In the genomic region with DNA sequence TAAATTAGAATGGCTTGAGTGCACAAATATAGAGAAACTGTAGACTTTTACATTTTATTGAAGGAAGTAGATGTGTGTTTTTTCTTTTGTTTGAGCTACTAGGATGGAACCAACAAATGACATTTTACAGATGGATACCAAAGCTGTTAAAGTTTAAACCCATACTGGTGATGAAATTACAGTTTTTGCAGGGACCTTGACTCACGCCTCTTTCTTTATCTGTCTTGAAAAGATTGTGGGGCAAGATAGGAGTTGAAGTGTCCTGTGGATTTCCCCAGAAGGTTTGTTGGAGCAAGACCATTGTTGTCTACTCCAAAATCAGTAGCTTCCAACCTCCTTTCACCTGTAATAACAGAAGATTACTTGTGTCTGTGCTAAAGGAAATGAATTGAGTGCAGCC, we compare ENCODE assay signal across 26 cellular contexts. TPM values are rescaled to one million over a fixed set of nuclear protein-coding genes. Genes with fewer than 3 reads are reported as not detected.
DNase-seq lines count a peak whose midpoint lies in the region; ATAC-seq, FAIRE-seq and TF ChIP-seq lines count a peak whose summit lies in the region.
"Had no signal": no experiment of that assay in that cellular context is flagged by ENCODE, and none has a peak within 500 bp of the region (broad histone marks: within the 10 kb centered on the region; RNA-seq: fewer than 3 reads in every experiment).

No MANE protein-coding gene starts in this region.

- no peak overlapping the region for H3K4me3 ChIP-seq in endothelial cell of umbilical vein (replicated peaks in 1 of 3; ENCODE audit: insufficient read depth in 1 of 3, low read depth in 1 of 3, low read length in 3 of 3)
- H3K4me3 ChIP-seq in sigmoid colon: no peak overlapping the region
- no peak overlapping the region for H3K4me3 ChIP-seq in kidney (ENCODE audit: low read length in 2 of 2)
- H3K4me3 ChIP-seq: gastroesophageal sphincter, left lung, thyroid gland, vagina had no signal

- no peaks in the 10 kb centered on the region for H3K36me3 ChIP-seq in endothelial cell of umbilical vein (ENCODE audit: control insufficient read depth in 2 of 2, extremely low read depth in 1 of 2, insufficient read depth in 2 of 2, low read length in 2 of 2)
- no peaks in the 10 kb centered on the region for H3K36me3 ChIP-seq in sigmoid colon
- no peaks in the 10 kb centered on the region for H3K36me3 ChIP-seq in kidney (ENCODE audit: control insufficient read depth in 1 of 2, insufficient read depth in 2 of 2, low read length in 2 of 2)
- H3K36me3 ChIP-seq: gastroesophageal sphincter, left lung, neutrophil, thyroid gland, vagina had no signal

- H3K36me3 Mint-ChIP-seq in nephron (ENCODE audit: low read depth): no peaks in the 10 kb centered on the region
- peaks cover 13% of the 10 kb centered on the region in 2 donors for H3K36me3 Mint-ChIP-seq in activated naive CD4-positive, alpha-beta T cell treated with anti-CD3 and anti-CD28 coated beads, Interleukin-2, amount 50 U/mL, for 72 hours

- TF ChIP-seq CTCF in endothelial cell of umbilical vein (IDR thresholded peaks at IDR 0.05; ENCODE audit: extremely low read depth in 1 of 2, insufficient read depth in 1 of 2, low read depth in 1 of 2, low read length in 2 of 2): no peak
- no peak for TF ChIP-seq CTCF in nephron (IDR thresholded peaks at IDR 0.05; ENCODE audit: unreplicated experiment in 3 of 3)
- TF ChIP-seq CTCF in sigmoid colon (IDR thresholded peaks at IDR 0.05): no peak
- no peak for TF ChIP-seq CTCF in kidney (IDR thresholded peaks at IDR 0.05; ENCODE audit: borderline replicate concordance, extremely low read depth, insufficient read depth)

- FAIRE-seq in endothelial cell of umbilical vein (lab: Jason Lieb, UNC) (no peak), kidney (lab: Jason Lieb, UNC) (no peak)
- FAIRE-seq: GM12891 had no signal

- H3K79me2 ChIP-seq in endothelial cell of umbilical vein (ENCODE audit: control insufficient read depth, insufficient read depth, low read length): no peaks in the 10 kb centered on the region

- H3K9me3 Mint-ChIP-seq in nephron: no peaks in the 10 kb centered on the region
- peaks cover 5 to 8% of the 10 kb centered on the region in 2 donors for H3K9me3 Mint-ChIP-seq in activated naive CD4-positive, alpha-beta T cell treated with anti-CD3 and anti-CD28 coated beads, Interleukin-2, amount 50 U/mL, for 72 hours
- H3K9me3 Mint-ChIP-seq: activated T-cell treated with anti-CD3 and anti-CD28 coated beads, Interleukin-2, amount 50 U/mL, for 4 hours; dendritic cell treated with granulocyte-macrophage colony-stimulating factor and Interleukin-4, amounts not matched to agents 40 ng/mL and 50 ng/mL, for 4 days had no signal

- peak overlapping the region; percentile 16 for H2AFZ ChIP-seq in endothelial cell of umbilical vein (ENCODE audit: low read depth, low read length)

- dilution Hi-C loops in endothelial cell of umbilical vein (cut with MboI; ENCODE audit: extremely low pct_ligation_motif_present, low sequenced_read_pairs): no loop called here

- BruUV-seq in endothelial cell of umbilical vein (replicated peaks; lab: Mats Ljungman, UMichigan): no TSS peak

- peak overlapping the region; percentile 11 for H3K4me2 ChIP-seq in endothelial cell of umbilical vein (ENCODE audit: insufficient read depth, low read length)

- 19 to 63% methylated on average over 1 of the region's 1 CpG for WGBS in sigmoid colon, 2 donors

- CTCF ChIA-PET in endothelial cell of umbilical vein (lab: Charles Lee): interaction anchor here (1.0 kb wide), 2 partner anchors 13 to 49 kb away, joined by 3 to 4 read pairs; no protein-coding TSS in a partner anchor

- ATAC-seq in GM19035 (IDR thresholded peaks at IDR 0.05; ENCODE audit: unreplicated experiment): no peak
- no peak for ATAC-seq in activated naive CD4-positive, alpha-beta T cell treated with anti-CD3 and anti-CD28 coated beads, Interleukin-2, amount 50 U/mL, for 72 hours
- ATAC-seq: activated T-cell treated with anti-CD3 and anti-CD28 coated beads, Interleukin-2, amount 50 U/mL, for 4 hours; left lung had no signal

- in situ Hi-C loops in ACHN (cut with HindIII; ENCODE audit: low pct_ligation_motif_present, low pct_unique_long_range_greater_than_20kb, low sequenced_read_pairs): no loop called here

- intact Hi-C loops in endothelial cell of umbilical vein (cut with micrococcal nuclease) (no loop called here), sigmoid colon (cut with DNase I) (no loop called here), kidney (cut with DNase I) (no loop called here)

- DNase-seq in ACHN: peak; percentile 28
- DNase-seq in endothelial cell of umbilical vein (ENCODE audit: low read depth, low spot score): no peak
- DNase-seq in sigmoid colon: no peak
- DNase-seq in kidney: no peak
- DNase-seq in activated naive CD4-positive, alpha-beta T cell treated with anti-CD3 and anti-CD28 coated beads, Interleukin-2, amount 50 U/mL, for 72 hours (ENCODE audit: low spot score in 2 of 2): no peak
- DNase-seq: activated naive CD4-positive, alpha-beta T cell; activated T-cell treated with anti-CD3 and anti-CD28 coated beads, Interleukin-2, amount 50 U/mL, for 4 hours; central memory CD4-positive, alpha-beta T cell; hippocampal formation; left lung; NCI-H146; NCI-H2107; NCI-H748 treated with DMSO at 0.1 percent for 48 hours; RPMI8226; stimulated activated CD4-positive, alpha-beta T cell treated with anti-CD3 and anti-CD28 coated beads, Interleukin-4, amount 100 ng/mL, for 24 hours had no signal

- peaks cover 24% of the 10 kb centered on the region for H3K4me1 Mint-ChIP-seq in nephron

- peak overlapping the region; percentile 13 for H3K27ac ChIP-seq in endothelial cell of umbilical vein (ENCODE audit: insufficient read depth, low read depth, low read length)
- H3K27ac ChIP-seq in sigmoid colon: no peak overlapping the region
- no peak overlapping the region for H3K27ac ChIP-seq in kidney (ENCODE audit: low read depth in 2 of 2, low read length in 2 of 2)
- H3K27ac ChIP-seq: gastroesophageal sphincter, left lung, neutrophil, thyroid gland, vagina had no signal

- no peak for TF ChIP-seq POLR2A in endothelial cell of umbilical vein (IDR thresholded peaks at IDR 0.05; ENCODE audit: low read depth, low read length)
- no peak for TF ChIP-seq POLR2A in sigmoid colon (IDR thresholded peaks at IDR 0.05)

- H4K20me1 ChIP-seq in endothelial cell of umbilical vein (replicated peaks; ENCODE audit: control insufficient read depth, extremely low read depth, insufficient read depth, low read length): no peaks in the 10 kb centered on the region

- H3K27me3 ChIP-seq in endothelial cell of umbilical vein (ENCODE audit: control insufficient read depth in 2 of 2, insufficient read depth in 2 of 2, low read length in 2 of 2) (no peaks in the 10 kb centered on the region), sigmoid colon (no peaks in the 10 kb centered on the region)
- H3K27me3 ChIP-seq: left lung, neutrophil, thyroid gland, vagina had no signal

- no peak overlapping the region for H3K4me3 Mint-ChIP-seq in nephron
- H3K4me3 Mint-ChIP-seq: activated T-cell treated with anti-CD3 and anti-CD28 coated beads, Interleukin-2, amount 50 U/mL, for 4 hours; dendritic cell treated with granulocyte-macrophage colony-stimulating factor and Interleukin-4, amounts not matched to agents 40 ng/mL and 50 ng/mL, for 4 days; IgD-negative memory B cell had no signal

- H3K27ac Mint-ChIP-seq in nephron: peak overlapping the region; percentile 56 to 86 (median 77)
- H3K27ac Mint-ChIP-seq in activated naive CD4-positive, alpha-beta T cell treated with anti-CD3 and anti-CD28 coated beads, Interleukin-2, amount 50 U/mL, for 72 hours: no peak overlapping the region
- H3K27ac Mint-ChIP-seq: dendritic cell treated with granulocyte-macrophage colony-stimulating factor and Interleukin-4, amounts not matched to agents 40 ng/mL and 50 ng/mL, for 4 days; IgD-negative memory B cell; progenitor cell of endocrine pancreas had no signal

- POLR2A ChIA-PET in endothelial cell of umbilical vein (lab: Charles Lee): no interaction called here

- no peak for TF ChIP-seq EP300 in sigmoid colon (IDR thresholded peaks at IDR 0.05)

- H3K9me1 ChIP-seq in endothelial cell of umbilical vein (replicated peaks; ENCODE audit: control insufficient read depth, extremely low read depth, insufficient read depth, low read length): no peaks in the 10 kb centered on the region

- peaks cover 4% of the 10 kb centered on the region for H3K27me3 Mint-ChIP-seq in nephron (ENCODE audit: low read depth)
- H3K27me3 Mint-ChIP-seq: IgD-negative memory B cell had no signal

- no peaks in the 10 kb centered on the region for H3K9me3 ChIP-seq in endothelial cell of umbilical vein (replicated peaks; ENCODE audit: control insufficient read depth, insufficient read depth, low read length)
- peaks cover 0 to 2% (median 0%) of the 10 kb centered on the region in 4 donors for H3K9me3 ChIP-seq in sigmoid colon
- no peaks in the 10 kb centered on the region for H3K9me3 ChIP-seq in kidney (ENCODE audit: control insufficient read depth in 1 of 2, low read length in 2 of 2)
- H3K9me3 ChIP-seq: gastroesophageal sphincter, left lung, neutrophil, thyroid gland, vagina had no signal

- no peak overlapping the region for H3K9ac ChIP-seq in endothelial cell of umbilical vein (replicated peaks; ENCODE audit: extremely low read depth, insufficient read depth, low read length)
- no peak overlapping the region for H3K9ac ChIP-seq in kidney (ENCODE audit: low read length in 2 of 2)

- peaks cover 29% of the 10 kb centered on the region for H3K4me1 ChIP-seq in endothelial cell of umbilical vein (ENCODE audit: control insufficient read depth, extremely low read depth, insufficient read depth, low read length)
- peaks cover 0 to 5% (median 0%) of the 10 kb centered on the region in 4 donors for H3K4me1 ChIP-seq in sigmoid colon
- no peaks in the 10 kb centered on the region for H3K4me1 ChIP-seq in kidney (ENCODE audit: control insufficient read depth in 1 of 2, insufficient read depth in 1 of 2, low read depth in 1 of 2, low read length in 2 of 2)
- H3K4me1 ChIP-seq: thyroid gland, vagina had no signal

RNA-seq across cellular contexts. Expression of a gene that starts 4.0 kb away (rescaled TPM):
- 0.05 TPM for polyA plus RNA-seq in PFSK-1 (2012; ENCODE audit: insufficient read length, low read depth)
- total RNA-seq in endothelial cell of umbilical vein: 4.0 and 5.3 TPM in 2 replicates
- polyA plus RNA-seq in endothelial cell of umbilical vein: 1.3 and 1.4 TPM in 2 replicates
- polyA plus RNA-seq in endothelial cell of umbilical vein (2011; cell fraction: cytosol; rRNA removed): 2.6 and 2.7 TPM in 2 replicates
- 5.6 and 7.2 TPM in 2 replicates for polyA plus RNA-seq in endothelial cell of umbilical vein (2011; cell fraction: nucleus; rRNA removed)
- 1.1 and 2.6 TPM in 2 replicates for polyA plus RNA-seq in endothelial cell of umbilical vein (2012)
- 2.5 and 3.2 TPM in 2 replicates for polyA minus RNA-seq in endothelial cell of umbilical vein
- polyA minus RNA-seq in endothelial cell of umbilical vein (2011; cell fraction: cytosol; rRNA and poly(A)+ RNA removed): not detected
- 3.4 and 8.2 TPM in 2 replicates for polyA minus RNA-seq in endothelial cell of umbilical vein (2011; cell fraction: nucleus; rRNA and poly(A)+ RNA removed)
- 1 to 10 TPM in 3 of 4 donors, under 1 TPM in 1; 0.55 to 4.1 (median 2.6) TPM for total RNA-seq in sigmoid colon
- polyA plus RNA-seq in sigmoid colon: 10 to 100 TPM in 1 of 3 donors, 1 to 10 TPM in 2; 6.4 to 10.9 (median 7.8) TPM
- 8.5 TPM for total RNA-seq in kidney
- 5.8 TPM for polyA plus RNA-seq in kidney (ENCODE audit: insufficient read depth, low read depth, low replicate concordance)
- total RNA-seq in activated naive CD4-positive, alpha-beta T cell treated with anti-CD3 and anti-CD28 coated beads, Interleukin-2, amount 50 U/mL, for 72 hours: 10 to 100 TPM in 1 of 2 donors, 1 to 10 TPM in 1; 9.7 to 11.7 TPM

RNA-seq across cellular contexts. Expression of a gene that starts 47.0 kb away (rescaled TPM):
- 49.3 TPM for polyA plus RNA-seq in PFSK-1 (2012; ENCODE audit: insufficient read length, low read depth)
- total RNA-seq in endothelial cell of umbilical vein (31.7 and 31.9 TPM in 2 replicates), sigmoid colon (10 to 100 TPM in 2 of 4 donors, 1 to 10 TPM in 2; 4.4 to 14.6 (median 9.6) TPM), kidney (8.0 TPM)
- polyA plus RNA-seq in endothelial cell of umbilical vein (30.2 and 35.0 TPM in 2 replicates), sigmoid colon (10 to 100 TPM; 16.8 to 31.8 (median 24.0) TPM), kidney (ENCODE audit: insufficient read depth, low read depth, low replicate concordance) (1.5 TPM)
- 20.0 and 24.6 TPM in 2 replicates for polyA plus RNA-seq in endothelial cell of umbilical vein (2011; cell fraction: cytosol; rRNA removed)
- polyA plus RNA-seq in endothelial cell of umbilical vein (2011; cell fraction: nucleus; rRNA removed): 18.5 and 27.8 TPM in 2 replicates
- 30.3 and 43.9 TPM in 2 replicates for polyA plus RNA-seq in endothelial cell of umbilical vein (2012)
- polyA minus RNA-seq in endothelial cell of umbilical vein: 49.3 and 58.2 TPM in 2 replicates
- 2.7 TPM for polyA minus RNA-seq in endothelial cell of umbilical vein (2011; cell fraction: cytosol; rRNA and poly(A)+ RNA removed)
- polyA minus RNA-seq in endothelial cell of umbilical vein (2011; cell fraction: nucleus; rRNA and poly(A)+ RNA removed): 49.4 and 51.2 TPM in 2 replicates
- total RNA-seq in activated naive CD4-positive, alpha-beta T cell treated with anti-CD3 and anti-CD28 coated beads, Interleukin-2, amount 50 U/mL, for 72 hours: 10 to 100 TPM in 1 of 2 donors, 1 to 10 TPM in 1; 4.8 to 10.5 TPM

Comparison
In these comparisons a context has a peak if more than half of its experiments do, and no peak if none do; other contexts are left out.
1. H3K27ac Mint-ChIP-seq: peak in nephron (3 of 3); none in activated naive CD4-positive, alpha-beta T cell treated with anti-CD3 and anti-CD28 coated beads, Interleukin-2, amount 50 U/mL, for 72 hours (0 of 2).